In the genomic region with DNA sequence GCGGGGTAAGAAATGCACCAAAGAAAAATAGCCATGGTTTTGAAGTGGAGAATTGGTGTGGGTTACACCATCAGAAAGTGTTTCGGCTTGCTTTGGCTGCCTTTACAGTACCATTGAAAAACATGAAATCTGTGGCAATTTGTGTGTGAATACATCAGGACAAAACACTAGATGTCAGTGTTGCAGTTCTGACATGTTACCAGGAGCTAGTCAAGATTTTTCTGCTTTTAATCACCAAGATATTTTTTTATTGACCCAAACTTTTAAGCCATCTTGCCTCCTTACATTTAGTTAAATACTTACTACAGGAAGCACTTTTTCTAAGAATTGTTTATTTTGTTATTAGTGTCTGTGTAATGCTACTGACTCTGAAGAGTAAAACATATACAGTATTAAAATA, we compare ENCODE assay signal across 8 cellular contexts. TPM values are rescaled to one million over a fixed set of nuclear protein-coding genes. Genes with fewer than 3 reads are reported as not detected.
DNase-seq lines count a peak whose midpoint lies in the region; ATAC-seq, FAIRE-seq and TF ChIP-seq lines count a peak whose summit lies in the region.

No MANE protein-coding gene starts in this region.

- no peaks in the 10 kb centered on the region for H3K36me3 ChIP-seq in pancreas

- no peak overlapping the region for H3K27ac Mint-ChIP-seq in stimulated activated naive B cell treated with anti-CD40 and anti-IgM and Interleukin-4, amounts not matched to agents 10 μg/mL and 1 μg/mL and 100 μg/mL, for 72 hours

- WGBS in pancreas, 2 donors, result 65 to 66% methylated on average over 2 of the region's 2 CpGs

- H3K27ac ChIP-seq in pancreas, result no peak overlapping the region

- H3K4me3 Mint-ChIP-seq in stimulated activated naive B cell treated with anti-CD40 and anti-IgM and Interleukin-4, amounts not matched to agents 10 μg/mL and 1 μg/mL and 100 μg/mL, for 72 hours, result no peak overlapping the region

- FAIRE-seq in pancreas (lab: Jason Lieb, UNC), result peak; percentile 29

- H3K4me3 ChIP-seq in AG04449 (ENCODE audit: low read depth, low read length) (no peak overlapping the region), pancreas (no peak overlapping the region)

- peaks cover 12 to 19% of the 10 kb centered on the region in 2 donors for H3K4me1 Mint-ChIP-seq in stimulated activated naive B cell treated with anti-CD40 and anti-IgM and Interleukin-4, amounts not matched to agents 10 μg/mL and 1 μg/mL and 100 μg/mL, for 72 hours

- POLR2A ChIA-PET in AG04449 (lab: Yijun Ruan, JAX), result no interaction called here

- H3K27me3 Mint-ChIP-seq in stimulated activated naive B cell treated with anti-CD40 and anti-IgM and Interleukin-4, amounts not matched to agents 10 μg/mL and 1 μg/mL and 100 μg/mL, for 72 hours, result no peaks in the 10 kb centered on the region

- H3K36me3 Mint-ChIP-seq in stimulated activated naive B cell treated with anti-CD40 and anti-IgM and Interleukin-4, amounts not matched to agents 10 μg/mL and 1 μg/mL and 100 μg/mL, for 72 hours, result peaks cover 16% of the 10 kb centered on the region in 2 donors

- H3K4me1 ChIP-seq in pancreas, result peaks cover 6 to 10% (median 6%) of the 10 kb centered on the region in 3 donors

- CTCF ChIA-PET in AG04449 (lab: Yijun Ruan, JAX), result interaction anchor here (0.6 to 2.2 kb wide), 28 partner anchors 8 to 1513 kb away, joined by 3 to 22 read pairs (median 4); partner anchors contain the start of genes RRP15 and TGFB2

- intact Hi-C loops in pancreas (cut with DNase I), result no loop called here

- DNase-seq in AG04449 (ENCODE audit: low read depth, low spot score) (peak; percentile 23), NCI-H1417 (lab: John Stamatoyannopoulos, UW) (peak in 2 of 3 experiments; percentile 12 to 63), dedifferentiated amniotic fluid mesenchymal stem cell (ENCODE audit: extremely low spot score) (peak; percentile 75), pancreas (no peak), NCI-H226 (no peak)
- no peak for DNase-seq in stimulated activated naive B cell treated with anti-CD40 and anti-IgM and Interleukin-4, amounts not matched to agents 10 μg/mL and 1 μg/mL and 100 μg/mL, for 72 hours

- no peaks in the 10 kb centered on the region for H3K27me3 ChIP-seq in pancreas

- ATAC-seq in GM18511 (IDR thresholded peaks at IDR 0.05; ENCODE audit: unreplicated experiment) (peak; percentile 63), pancreas (peak in 3 of 4 donors; percentile 54 to 61 (median 61)), HG03039 (IDR thresholded peaks at IDR 0.05; ENCODE audit: unreplicated experiment) (no peak)
- ATAC-seq in stimulated activated naive B cell treated with anti-CD40 and anti-IgM and Interleukin-4, amounts not matched to agents 10 μg/mL and 1 μg/mL and 100 μg/mL, for 72 hours (replicated peaks), result no peak

- no peaks in the 10 kb centered on the region for H3K9me3 ChIP-seq in pancreas

- TF ChIP-seq CTCF in AG04449 (IDR thresholded peaks at IDR 0.05; ENCODE audit: insufficient read depth, low read length, missing control alignments) (peak; percentile 60), pancreas (IDR thresholded peaks at IDR 0.05) (peak in 2 of 4 donors; percentile 9 to 11)

- no peaks in the 10 kb centered on the region for H3K9me3 Mint-ChIP-seq in stimulated activated naive B cell treated with anti-CD40 and anti-IgM and Interleukin-4, amounts not matched to agents 10 μg/mL and 1 μg/mL and 100 μg/mL, for 72 hours

RNA-seq across cellular contexts. Expression of gene RRP15, which starts 14.3 kb away (rescaled TPM):
- total RNA-seq in pancreas, result 10 to 100 TPM in 1 of 6 donors, 1 to 10 TPM in 5; 4.0 to 11.6 (median 7.5) TPM
- 1 to 10 TPM; 1.9 to 2.0 TPM for polyA plus RNA-seq in pancreas

RNA-seq across cellular contexts. Expression of gene TGFB2, which starts 45.7 kb away (rescaled TPM):
- total RNA-seq in pancreas, result 10 to 100 TPM in 2 of 6 donors, 1 to 10 TPM in 4; 2.3 to 20.3 (median 3.4) TPM
- polyA plus RNA-seq in pancreas, result 1 to 10 TPM; 1.6 to 2.1 TPM

Comparison
In these comparisons a context has a peak if more than half of its experiments do, and no peak if none do; other contexts are left out.
1. DNase-seq: peak in AG04449 (single experiment), NCI-H1417 (2 of 3) and dedifferentiated amniotic fluid mesenchymal stem cell (single experiment); none in pancreas (0 of 6), NCI-H226 (single experiment) and stimulated activated naive B cell treated with anti-CD40 and anti-IgM and Interleukin-4, amounts not matched to agents 10 μg/mL and 1 μg/mL and 100 μg/mL, for 72 hours (single experiment).
2. ATAC-seq: peak in GM18511 (single experiment) and pancreas (3 of 4); none in stimulated activated naive B cell treated with anti-CD40 and anti-IgM and Interleukin-4, amounts not matched to agents 10 μg/mL and 1 μg/mL and 100 μg/mL, for 72 hours (0 of 2) and HG03039 (single experiment).